1 cellular context compared by ENCODE assay signal in genomic region chr6:32188381-32189081, GRCh38.
TF ChIP-seq lines count a peak whose summit lies in the region.

No MANE protein-coding gene starts in this region.

TF ChIP-seq in H1, 55 proteins besides CTCF, POLR2A, EP300 and RAD21:
- TF ChIP-seq RNF2 (IDR thresholded peaks at IDR 0.05; ENCODE audit: borderline replicate concordance, low read depth, low read length, missing control alignments, poor library complexity, severe bottlenecking), result no peak
- no peak for TF ChIP-seq HDAC6 (IDR thresholded peaks at IDR 0.05; ENCODE audit: low read depth, low read length)
- no peak for TF ChIP-seq PHF8 (conservative IDR thresholded peaks at IDR 0.05; ENCODE audit: low read depth, low read length)
- TF ChIP-seq MAFK (IDR thresholded peaks at IDR 0.05; ENCODE audit: low read depth, low read length), result no peak
- no peak for TF ChIP-seq GABPA (IDR thresholded peaks at IDR 0.05; ENCODE audit: borderline replicate concordance, insufficient read depth, low read length)
- no peak for TF ChIP-seq TBP (IDR thresholded peaks at IDR 0.05; ENCODE audit: low read depth, low read length)
- TF ChIP-seq RBBP5 (IDR thresholded peaks at IDR 0.05; ENCODE audit: borderline replicate concordance, low read depth, low read length), result no peak
- no peak for TF ChIP-seq NANOG (IDR thresholded peaks at IDR 0.05; ENCODE audit: insufficient read depth, low read depth, low read length, poor library complexity, severe bottlenecking)
- no peak for TF ChIP-seq CREB1 (IDR thresholded peaks at IDR 0.05)
- TF ChIP-seq YY1 (IDR thresholded peaks at IDR 0.05; ENCODE audit: low read depth, low read length), result no peak
- TF ChIP-seq SIX5 (IDR thresholded peaks at IDR 0.05; ENCODE audit: low read depth, low read length), result no peak
- no peak for TF ChIP-seq USF2 (IDR thresholded peaks at IDR 0.05; ENCODE audit: low read length)
- no peak for TF ChIP-seq CBX5 (IDR thresholded peaks at IDR 0.05; ENCODE audit: low read depth, low read length)
- TF ChIP-seq ATF2 (IDR thresholded peaks at IDR 0.05; ENCODE audit: low read length), result no peak
- TF ChIP-seq ASH2L (IDR thresholded peaks at IDR 0.05; ENCODE audit: low read length), result no peak
